ENCODE assay signal across 20 cellular contexts in genomic region chr14:36748814-36749213, GRCh38.
"Had no signal": no experiment of that assay in that cellular context is flagged by ENCODE, and none has a peak within 500 bp of the region (broad histone marks: within the 10 kb centered on the region; RNA-seq: fewer than 3 reads in every experiment).

No MANE protein-coding gene starts in this region.

- H3K9me3 ChIP-seq: esophagus squamous epithelium, lower lobe of right lung had no signal

- DNase-seq: dermis blood vessel endothelial cell; dorsolateral prefrontal cortex; effector CD4-positive, alpha-beta T cell; effector memory CD4-positive, alpha-beta T cell; esophagus squamous epithelium; foreskin fibroblast; foreskin melanocyte; gastrocnemius medialis; glutamatergic neuron; head of caudate nucleus; heart right ventricle; hippocampal formation; left cardiac atrium; left lung; left ventricle myocardium superior; lower lobe of right lung; mesenchymal stem cell; mucosa of descending colon; naive B cell had no signal

- H3K27ac ChIP-seq: coronary artery, dorsolateral prefrontal cortex, gastrocnemius medialis, heart right ventricle, left lung, lower lobe of right lung had no signal

- H3K4me1 ChIP-seq: gastrocnemius medialis, heart right ventricle, left lung, lower lobe of right lung had no signal

- H3K4me3 ChIP-seq: coronary artery, dorsolateral prefrontal cortex, esophagus squamous epithelium, gastrocnemius medialis, heart right ventricle, left lung, lower lobe of right lung, mucosa of descending colon had no signal

- H3K27me3 ChIP-seq: esophagus squamous epithelium, gastrocnemius medialis, left lung had no signal

- H3K36me3 ChIP-seq: esophagus squamous epithelium, gastrocnemius medialis, heart right ventricle, left lung, lower lobe of right lung had no signal

- ATAC-seq: gastrocnemius medialis, heart right ventricle, left cardiac atrium, left lung, left ventricle myocardium superior, lower lobe of right lung, mucosa of descending colon had no signal
